In genomic region chr15:52179278-52180195, GRCh38 we compare ENCODE assay signal across 8 cellular contexts. TPM values are rescaled to one million over a fixed set of nuclear protein-coding genes. Genes with fewer than 3 reads are reported as not detected.
DNase-seq lines count a peak whose midpoint lies in the region; ATAC-seq and TF ChIP-seq lines count a peak whose summit lies in the region.

No MANE protein-coding gene starts in this region.

- no peaks in the 10 kb centered on the region for H3K9me3 Mint-ChIP-seq in nephron

- H3K27me3 ChIP-seq in Peyer's patch = no peaks in the 10 kb centered on the region

- TF ChIP-seq CTCF in Peyer's patch (IDR thresholded peaks at IDR 0.05) = peak in 2 of 6 experiments; percentile 3 to 13
- TF ChIP-seq CTCF in nephron (IDR thresholded peaks at IDR 0.05; ENCODE audit: unreplicated experiment in 3 of 3) = no peak

- peak overlapping the region; percentile 77 to 93 (median 87) for H3K27ac Mint-ChIP-seq in nephron

- peak overlapping the region; percentile 92 to 95 (median 92) for H3K4me3 Mint-ChIP-seq in nephron

- H3K27me3 Mint-ChIP-seq in nephron (ENCODE audit: low read depth) = peaks cover 45% of the 10 kb centered on the region

- no peaks in the 10 kb centered on the region for H3K4me1 ChIP-seq in Peyer's patch

- no peaks in the 10 kb centered on the region for H3K36me3 Mint-ChIP-seq in nephron (ENCODE audit: low read depth)

- in situ Hi-C loops in KBM-7 (cut with MboI; ENCODE audit: low pct_unique_long_range_greater_than_20kb, low sequenced_read_pairs) = no loop called here

- peak; percentile 83 for ATAC-seq in GM21723 (IDR thresholded peaks at IDR 0.05; ENCODE audit: unreplicated experiment)
- peak; percentile 90 for ATAC-seq in stimulated activated naive CD8-positive, alpha-beta T cell treated with anti-CD3 and anti-CD28 coated beads, Interleukin-15, Interleukin-2, amounts not matched to agents 100 U/mL and 50 U/mL, for 24 hours

- peaks cover 10% of the 10 kb centered on the region for H3K4me1 Mint-ChIP-seq in nephron

- H3K9me3 ChIP-seq in Peyer's patch = no peaks in the 10 kb centered on the region

- DNase-seq in Daoy (ENCODE audit: low read depth) = peak; percentile 97
- DNase-seq in KBM-7 = peak; percentile 84
- DNase-seq in Peyer's patch = peak; percentile 86 to 96 (median 92)
- peak; percentile 79 for DNase-seq in activated T-helper 9 cell treated with anti-CD3 and anti-CD28 coated beads, Interleukin-2, amount 50 U/mL, for 16 hours (ENCODE audit: low read depth)
- DNase-seq in fibroblast of peridontal ligament (ENCODE audit: extremely low read depth) = peak; percentile 64
- DNase-seq in stimulated activated naive CD8-positive, alpha-beta T cell treated with anti-CD3 and anti-CD28 coated beads, Interleukin-15, Interleukin-2, amounts not matched to agents 100 U/mL and 50 U/mL, for 24 hours = peak; percentile 86

- H3K36me3 ChIP-seq in Peyer's patch = no peaks in the 10 kb centered on the region

- H3K4me3 ChIP-seq in Peyer's patch = peak overlapping the region; percentile 64 to 97 (median 90)

- peak overlapping the region; percentile 88 to 98 (median 96) for H3K27ac ChIP-seq in Peyer's patch

- peak; percentile 12 to 36 for TF ChIP-seq POLR2A in Peyer's patch (IDR thresholded peaks at IDR 0.05)

RNA-seq across cellular contexts. Expression of gene GNB5, which starts 11.7 kb away (rescaled TPM):
- 35.4 and 60.7 TPM in 2 replicates for total RNA-seq in Daoy (2014; rRNA removed; shearing (Covaris generic))
- 100 to 1,000 TPM in 1 of 4 donors, 1 to 10 TPM in 3; 6.1 to 120 (median 7.6) TPM for total RNA-seq in Peyer's patch

Comparison
In these comparisons a context has a peak if more than half of its experiments do, and no peak if none do; other contexts are left out.
1. Peak in every context shown above with its lines: DNase-seq, ATAC-seq, H3K4me3 ChIP-seq and H3K27ac ChIP-seq.